ENCODE assay signal across 10 cellular contexts in the genomic region with DNA sequence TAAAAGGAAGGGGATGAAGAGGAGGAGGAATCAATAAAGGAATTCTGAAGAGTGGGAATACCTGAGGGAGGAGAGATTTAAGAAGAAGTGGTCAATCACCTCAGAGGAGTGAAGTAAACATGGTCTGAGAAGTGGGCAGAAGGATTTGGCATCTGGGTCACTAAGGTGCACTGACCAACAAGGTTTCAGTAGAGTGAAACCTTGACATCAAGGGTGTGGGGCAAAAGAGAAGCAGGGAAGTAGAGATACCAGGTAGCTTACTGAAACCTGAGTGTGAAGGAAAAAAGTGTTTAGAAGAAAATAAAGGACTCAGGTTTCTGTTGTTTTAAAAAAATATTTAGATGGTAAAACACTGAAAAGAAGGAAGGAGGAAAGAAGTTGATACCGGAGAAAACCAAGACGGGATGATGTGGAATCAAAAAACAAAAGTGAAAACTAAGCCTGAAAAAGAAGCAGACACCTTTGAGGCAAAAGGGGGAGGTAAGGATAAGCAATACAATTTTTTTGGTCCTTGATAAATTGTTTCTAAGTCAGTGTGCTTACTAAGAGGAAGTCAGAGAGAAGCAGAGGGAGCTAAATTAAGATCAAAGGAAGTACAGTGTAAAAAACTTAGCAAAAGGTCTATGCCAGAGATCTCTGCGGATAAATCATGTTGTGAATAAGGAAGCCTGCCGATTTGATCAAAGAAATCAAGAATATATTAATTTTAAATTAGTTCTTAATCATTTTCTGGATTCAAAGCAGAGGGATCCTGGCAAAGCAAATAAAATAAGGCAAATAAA.
A peak's percentile ranks its signal among the peaks of the same experiment; 100 is the strongest.
DNase-seq lines count a peak whose midpoint lies in the region; ATAC-seq and TF ChIP-seq lines count a peak whose summit lies in the region.
"Had no signal": no experiment of that assay in that cellular context is flagged by ENCODE, and none has a peak within 500 bp of the region (broad histone marks: within the 10 kb centered on the region; RNA-seq: fewer than 3 reads in every experiment).

No MANE protein-coding gene starts in this region.

- ATAC-seq in GM21515 (IDR thresholded peaks at IDR 0.05; ENCODE audit: unreplicated experiment) = peak; percentile 63
- ATAC-seq in HG02763 (IDR thresholded peaks at IDR 0.05; ENCODE audit: unreplicated experiment) = no peak

- H3K27me3 ChIP-seq in hepatocyte = no peaks in the 10 kb centered on the region

- no peaks in the 10 kb centered on the region for H3K9me3 ChIP-seq in hepatocyte (ENCODE audit: low read depth)

- no peak overlapping the region for H3K4me3 ChIP-seq in hepatocyte

- no peaks in the 10 kb centered on the region for H3K9me2 ChIP-seq in hepatocyte (replicated peaks; ENCODE audit: insufficient read depth)

- no peak overlapping the region for H3K4me2 ChIP-seq in hepatocyte

- no peaks in the 10 kb centered on the region for H4K20me1 ChIP-seq in hepatocyte (ENCODE audit: insufficient read depth, poor library complexity, severe bottlenecking)

- H3K36me3 ChIP-seq in hepatocyte (replicated peaks; ENCODE audit: insufficient read depth, low read depth) = no peaks in the 10 kb centered on the region

- no peaks in the 10 kb centered on the region for H3K4me1 ChIP-seq in hepatocyte (ENCODE audit: insufficient read depth)

- WGBS in hepatocyte (ENCODE audit: low lambda C conversion rate, missing lambda C conversion rate) = 86% methylated on average over 4 of the region's 4 CpGs

- H3K79me2 ChIP-seq in hepatocyte = no peaks in the 10 kb centered on the region

- TF ChIP-seq CTCF in GM13976 (IDR thresholded peaks at IDR 0.05; ENCODE audit: borderline replicate concordance, control extremely low read depth, extremely low read depth, insufficient read depth, missing control alignments) (no peak), hepatocyte (IDR thresholded peaks at IDR 0.05; ENCODE audit: poor library complexity) (no peak)

- no peak overlapping the region for H2AFZ ChIP-seq in hepatocyte

- DNase-seq in GM13976 (ENCODE audit: low spot score) = peak; percentile 32
- peak; percentile 85 to 89 for DNase-seq in Kasumi-1 (lab: John Stamatoyannopoulos, UW)
- peak; percentile 24 for DNase-seq in germinal center (ENCODE audit: low spot score)
- DNase-seq in hepatocyte (ENCODE audit: low spot score) = no peak
- no peak for DNase-seq in NCI-H69 (lab: John Stamatoyannopoulos, UW)
- no peak for DNase-seq in ecto neural progenitor cell (ENCODE audit: low spot score)
- DNase-seq: activated CD4-positive, alpha-beta memory T cell treated with anti-CD3 and anti-CD28 coated beads for 36 hours; NCI-H526 treated with DMSO at 0.1 percent for 48 hours had no signal

- in situ Hi-C loops in GM13976 (cut with MboI; ENCODE audit: low sequenced_read_pairs, unreplicated experiment) = no loop called here

- H3K27ac ChIP-seq in hepatocyte = no peak overlapping the region

Comparison
In these comparisons a context has a peak if more than half of its experiments do, and no peak if none do; other contexts are left out.
1. DNase-seq: peak in GM13976 (single experiment), Kasumi-1 (2 of 2) and germinal center (single experiment); none in hepatocyte (single experiment), NCI-H69 (single experiment) and ecto neural progenitor cell (single experiment).